Comparison of ENCODE assay signal across 19 cellular contexts in genomic region chr7:123431075-123431614, GRCh38.
"Had no signal": no experiment of that assay in that cellular context is flagged by ENCODE, and none has a peak within 500 bp of the region (broad histone marks: within the 10 kb centered on the region; RNA-seq: fewer than 3 reads in every experiment).

No MANE protein-coding gene starts in this region.

- H3K4me3 ChIP-seq: body of pancreas, right atrium auricular region, upper lobe of left lung had no signal

- H3K9me3 ChIP-seq: body of pancreas, right atrium auricular region, upper lobe of left lung had no signal

- H3K36me3 ChIP-seq: right atrium auricular region, upper lobe of left lung had no signal

- DNase-seq: activated CD4-positive, alpha-beta T cell treated with anti-CD3 and anti-CD28 coated beads, Interleukin-2, amount 10 ng/mL, durations not matched to agents 24 days and 14 days; activated CD8-positive, alpha-beta T cell treated with anti-CD3 and anti-CD28 coated beads, Interleukin-2, amount 10 ng/mL, durations not matched to agents 7 days and 5 days; activated gamma-delta T cell; activated naive CD4-positive, alpha-beta T cell treated with anti-CD3 and anti-CD28 coated beads, Interleukin-2, amount 50 U/mL, for 16 hours; anterior cingulate cortex; body of pancreas; caudate nucleus; effector CD4-positive, alpha-beta T cell; foreskin keratinocyte; left ventricle myocardium superior; stimulated activated CD4-positive, alpha-beta T cell treated with anti-CD3 and anti-CD28 coated beads, Interleukin-4, amount 100 ng/mL, for 24 hours; stimulated activated naive CD8-positive, alpha-beta T cell treated with anti-CD3 and anti-CD28 coated beads, Interleukin-15, Interleukin-2, amounts not matched to agents 100 U/mL and 50 U/mL, for 24 hours; upper lobe of left lung had no signal

- H3K27ac Mint-ChIP-seq: activated CD4-positive, alpha-beta T cell treated with anti-CD3 and anti-CD28 coated beads, Interleukin-2, amount 10 ng/mL, durations not matched to agents 24 days and 14 days; activated CD8-positive, alpha-beta T cell treated with anti-CD3 and anti-CD28 coated beads, Interleukin-2, amount 10 ng/mL, durations not matched to agents 7 days and 5 days; activated T-helper 1 cell treated with anti-CD3 and anti-CD28 coated beads, Interleukin-12 subunit alpha, Interleukin-12 subunit beta, Interleukin-2, Interleukin-4 antibody, amounts not matched to agents 30 ng/mL and 10 ng/mL and 1 ng/mL, durations not matched to agents 14 hours and 24 hours and 36 hours; dendritic cell treated with granulocyte-macrophage colony-stimulating factor and Interleukin-4, amounts not matched to agents 40 ng/mL and 50 ng/mL, for 4 days; natural killer cell treated with Interleukin-12 subunit alpha and Interleukin-12 subunit beta and Interleukin-15 and Interleukin-18, amount 100 ng/mL, for 72 hours; progenitor cell of endocrine pancreas had no signal

- H3K9me3 Mint-ChIP-seq: activated CD4-positive, alpha-beta T cell treated with anti-CD3 and anti-CD28 coated beads, Interleukin-2, amount 10 ng/mL, durations not matched to agents 24 days and 14 days; activated T-helper 1 cell treated with anti-CD3 and anti-CD28 coated beads, Interleukin-12 subunit alpha, Interleukin-12 subunit beta, Interleukin-2, Interleukin-4 antibody, amounts not matched to agents 30 ng/mL and 10 ng/mL and 1 ng/mL, durations not matched to agents 14 hours and 24 hours and 36 hours; dendritic cell treated with granulocyte-macrophage colony-stimulating factor and Interleukin-4, amounts not matched to agents 40 ng/mL and 50 ng/mL, for 4 days; natural killer cell treated with Interleukin-12 subunit alpha and Interleukin-12 subunit beta and Interleukin-15 and Interleukin-18, amount 100 ng/mL, for 72 hours had no signal

- H3K4me3 Mint-ChIP-seq: activated CD4-positive, alpha-beta T cell treated with anti-CD3 and anti-CD28 coated beads, Interleukin-2, amount 10 ng/mL, durations not matched to agents 24 days and 14 days; activated CD8-positive, alpha-beta T cell treated with anti-CD3 and anti-CD28 coated beads, Interleukin-2, amount 10 ng/mL, durations not matched to agents 7 days and 5 days; activated T-helper 1 cell treated with anti-CD3 and anti-CD28 coated beads, Interleukin-12 subunit alpha, Interleukin-12 subunit beta, Interleukin-2, Interleukin-4 antibody, amounts not matched to agents 30 ng/mL and 10 ng/mL and 1 ng/mL, durations not matched to agents 14 hours and 24 hours and 36 hours; dendritic cell treated with granulocyte-macrophage colony-stimulating factor and Interleukin-4, amounts not matched to agents 40 ng/mL and 50 ng/mL, for 4 days; natural killer cell treated with Interleukin-12 subunit alpha and Interleukin-12 subunit beta and Interleukin-15 and Interleukin-18, amount 100 ng/mL, for 72 hours had no signal

- H3K27me3 ChIP-seq: body of pancreas, foreskin keratinocyte, right atrium auricular region, upper lobe of left lung had no signal

- ATAC-seq: activated CD4-positive, CD25-positive, alpha-beta regulatory T cell treated with anti-CD3 and anti-CD28 coated beads, Interleukin-2, amount 50 U/mL, for 24 hours; activated CD8-positive, alpha-beta T cell treated with anti-CD3 and anti-CD28 coated beads, Interleukin-2, amount 10 ng/mL, durations not matched to agents 7 days and 5 days; body of pancreas; foreskin keratinocyte; left ventricle myocardium superior; natural killer cell treated with Interleukin-12 subunit alpha and Interleukin-12 subunit beta and Interleukin-15 and Interleukin-18, amount 100 ng/mL, for 72 hours; stimulated activated naive CD8-positive, alpha-beta T cell treated with anti-CD3 and anti-CD28 coated beads, Interleukin-15, Interleukin-2, amounts not matched to agents 100 U/mL and 50 U/mL, for 24 hours had no signal

- H3K4me1 Mint-ChIP-seq: activated CD4-positive, alpha-beta T cell treated with anti-CD3 and anti-CD28 coated beads, Interleukin-2, amount 10 ng/mL, durations not matched to agents 24 days and 14 days had no signal

- H3K4me1 ChIP-seq: body of pancreas, foreskin keratinocyte, right atrium auricular region, upper lobe of left lung had no signal

- H3K36me3 Mint-ChIP-seq: natural killer cell treated with Interleukin-12 subunit alpha and Interleukin-12 subunit beta and Interleukin-15 and Interleukin-18, amount 100 ng/mL, for 72 hours had no signal

- H3K27me3 Mint-ChIP-seq: activated CD4-positive, alpha-beta T cell treated with anti-CD3 and anti-CD28 coated beads, Interleukin-2, amount 10 ng/mL, durations not matched to agents 24 days and 14 days; dendritic cell treated with granulocyte-macrophage colony-stimulating factor and Interleukin-4, amounts not matched to agents 40 ng/mL and 50 ng/mL, for 4 days; natural killer cell treated with Interleukin-12 subunit alpha and Interleukin-12 subunit beta and Interleukin-15 and Interleukin-18, amount 100 ng/mL, for 72 hours; progenitor cell of endocrine pancreas had no signal

- H3K27ac ChIP-seq: body of pancreas, foreskin keratinocyte, right atrium auricular region, upper lobe of left lung had no signal
